19 cellular contexts compared by ENCODE assay signal in the genomic region with DNA sequence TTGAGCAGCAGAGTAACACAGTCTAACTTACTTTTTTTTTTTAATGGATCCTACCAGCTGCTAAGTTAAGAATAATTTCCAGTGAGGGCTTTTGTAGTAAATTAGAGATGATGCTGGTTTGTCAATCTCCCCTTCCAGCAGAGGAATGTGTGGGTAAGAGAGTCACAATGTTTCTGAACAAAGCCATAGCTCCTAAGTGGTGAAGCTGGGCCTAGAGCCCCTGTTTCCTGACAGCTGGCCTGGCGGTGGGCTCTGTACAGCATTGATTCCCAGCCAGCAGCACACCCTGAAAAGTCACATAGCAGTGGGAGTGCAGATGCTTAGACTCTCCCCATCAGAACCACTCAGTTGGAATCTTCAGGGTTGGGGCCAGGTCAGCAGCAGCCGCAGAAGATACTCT. TPM values are rescaled to one million over a fixed set of nuclear protein-coding genes. Genes with fewer than 3 reads are reported as not detected.
"Had no signal": no experiment of that assay in that cellular context is flagged by ENCODE, and none has a peak within 500 bp of the region (broad histone marks: within the 10 kb centered on the region; RNA-seq: fewer than 3 reads in every experiment).

No MANE protein-coding gene starts in this region.

- H3K27me3 ChIP-seq: colonic mucosa, testis, upper lobe of right lung had no signal

- ATAC-seq: activated T-cell treated with anti-CD3 and anti-CD28 coated beads, Interleukin-2, amount 50 U/mL, for 4 hours; esophagus mucosa; left lobe of liver; T-cell; upper lobe of right lung had no signal

- H3K4me3 Mint-ChIP-seq: activated CD4-positive, alpha-beta memory T cell treated with anti-CD3 and anti-CD28 coated beads for 36 hours; activated naive CD8-positive, alpha-beta T cell; activated T-cell treated with anti-CD3 and anti-CD28 coated beads, Interleukin-2, amount 50 U/mL, for 4 hours; brain; nephron; T-cell had no signal

- H3K4me3 ChIP-seq: colonic mucosa, SK-N-MC, testis, upper lobe of right lung had no signal

- H3K4me1 Mint-ChIP-seq: brain, nephron, T-cell had no signal

- H3K36me3 ChIP-seq: colonic mucosa had no signal

- H3K27me3 Mint-ChIP-seq: activated CD4-positive, alpha-beta memory T cell treated with anti-CD3 and anti-CD28 coated beads for 36 hours; activated naive CD8-positive, alpha-beta T cell; brain; T-cell had no signal

- H3K27ac ChIP-seq: colonic mucosa, SK-N-MC, testis, upper lobe of right lung had no signal

- H3K27ac Mint-ChIP-seq: activated CD4-positive, alpha-beta memory T cell treated with anti-CD3 and anti-CD28 coated beads for 36 hours had no signal

- H3K4me1 ChIP-seq: colonic mucosa, testis, upper lobe of right lung had no signal

- DNase-seq: activated CD4-positive, alpha-beta memory T cell treated with anti-CD3 and anti-CD28 coated beads for 36 hours; activated CD4-positive, CD25-positive, alpha-beta regulatory T cell treated with anti-CD3 and anti-CD28 coated beads, Interleukin-2, amount 50 U/mL, for 72 hours; activated gamma-delta T cell treated with Interleukin-2 at 50 U/mL for 16 hours; activated T-cell treated with anti-CD3 and anti-CD28 coated beads, Interleukin-2, amount 50 U/mL, for 4 hours; amniotic stem cell; central memory CD4-positive, alpha-beta T cell; colonic mucosa; stimulated activated naive CD4-positive, alpha-beta T cell treated with Interleukin-2 at 50 U/mL for 16 hours; T-cell; T1000; testis; upper lobe of right lung had no signal

- H3K9me3 Mint-ChIP-seq: activated CD4-positive, alpha-beta memory T cell treated with anti-CD3 and anti-CD28 coated beads for 36 hours; activated T-cell treated with anti-CD3 and anti-CD28 coated beads, Interleukin-2, amount 50 U/mL, for 4 hours; nephron; T-cell had no signal

- H3K9me3 ChIP-seq: colonic mucosa, testis, upper lobe of right lung had no signal

RNA-seq across cellular contexts. Expression of a gene that starts 32.8 kb away (rescaled TPM):
- total RNA-seq: lung microvascular endothelial cell had no signal
